In the genomic region with DNA sequence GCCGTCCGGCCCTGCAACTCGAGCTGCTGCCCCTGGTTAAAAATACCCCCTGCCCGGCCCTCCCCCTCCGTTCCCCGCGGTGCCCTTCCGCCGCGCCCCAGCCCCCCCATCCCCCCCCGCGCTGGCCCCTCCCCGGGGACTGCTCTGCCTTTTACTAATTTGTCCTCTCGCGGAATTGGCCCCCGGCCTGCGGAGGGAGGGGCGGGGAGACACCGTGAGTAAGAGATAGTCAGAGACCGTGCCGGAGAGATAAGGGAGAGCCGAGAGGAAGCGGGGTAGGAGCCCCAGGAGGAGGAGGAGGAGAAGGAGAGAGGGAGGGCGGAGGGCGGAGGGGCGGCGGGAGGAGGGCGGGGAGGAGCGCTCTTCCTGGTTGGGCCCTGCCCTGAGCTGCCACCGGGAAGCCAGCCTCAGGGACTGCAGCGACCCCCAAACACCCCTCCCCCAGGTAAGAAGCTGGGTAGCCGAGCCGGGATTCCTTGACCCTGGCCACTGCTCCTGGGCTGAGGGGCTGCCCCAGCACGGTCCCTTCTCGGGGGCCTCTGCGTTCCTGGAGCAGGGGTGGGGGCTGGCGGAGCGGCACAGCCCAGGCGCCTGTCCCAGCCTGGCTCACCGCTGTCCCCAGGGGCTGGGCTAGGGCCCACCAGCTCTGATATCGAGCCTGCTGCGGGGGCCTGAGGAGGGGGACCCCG, we compare ENCODE assay signal across 8 cellular contexts. TPM values are rescaled to one million over a fixed set of nuclear protein-coding genes. Genes with fewer than 3 reads are reported as not detected.
DNase-seq lines count a peak whose midpoint lies in the region; ATAC-seq and TF ChIP-seq lines count a peak whose summit lies in the region.

Gene CAPN1 (plus strand): TSS at position 360 of the 689 bp plus-strand sequence. CDS start 774 bp downstream, outside the sequence.

- H3K27ac ChIP-seq in SJCRH30 = peak within 1 kb of the TSS; percentile 51

- H3K9me3 ChIP-seq in SJCRH30 (replicated peaks) (no peaks in the 10 kb centered on the region), neuron (ENCODE audit: low read length) (no peaks in the 10 kb centered on the region)

- TF ChIP-seq CTCF in foreskin fibroblast (IDR thresholded peaks at IDR 0.05; ENCODE audit: low read depth, low read length) = no peak

- peak; percentile 58 for DNase-seq in CD1c-positive myeloid dendritic cell (ENCODE audit: extremely low spot score)
- DNase-seq in Jurkat, Clone E6-1 (ENCODE audit: low read depth, low spot score) = peak; percentile 68
- peak; percentile 77 to 83 for DNase-seq in SJCRH30
- DNase-seq in activated gamma-delta T cell (lab: John Stamatoyannopoulos, UW) = peak; percentile 38
- DNase-seq in foreskin fibroblast = peak; percentile 93 to 96
- peak; percentile 69 for DNase-seq in stromal cell of bone marrow (ENCODE audit: low read depth)

- no peaks in the 10 kb centered on the region for H3K4me1 ChIP-seq in SJCRH30
- peaks cover 12% of the 10 kb centered on the region for H3K4me1 ChIP-seq in neuron (ENCODE audit: insufficient read depth, low read length)

- ATAC-seq in GM19467 (IDR thresholded peaks at IDR 0.05; ENCODE audit: unreplicated experiment) = peak; percentile 29

- peak within 1 kb of the TSS; percentile 92 for H2AFZ ChIP-seq in neuron (ENCODE audit: low read depth, low read length)

- peak within 1 kb of the TSS; percentile 82 for H3K4me3 ChIP-seq in Jurkat, Clone E6-1 (ENCODE audit: low read length)
- H3K4me3 ChIP-seq in SJCRH30 = peak within 1 kb of the TSS; percentile 85
- H3K4me3 ChIP-seq in foreskin fibroblast (ENCODE audit: low read depth in 1 of 2, low read length in 2 of 2) = peak within 1 kb of the TSS; percentile 90 to 98
- H3K4me3 ChIP-seq in neuron (ENCODE audit: low read length) = peak within 1 kb of the TSS; percentile 89

- no peaks in the 10 kb centered on the region for H3K36me3 ChIP-seq in SJCRH30
- H3K36me3 ChIP-seq in neuron (ENCODE audit: insufficient read depth, low read length) = peaks cover 7% of the 10 kb centered on the region

- H3K27me3 ChIP-seq in SJCRH30 (no peaks in the 10 kb centered on the region), neuron (ENCODE audit: insufficient read depth, low read length) (no peaks in the 10 kb centered on the region)

RNA-seq across cellular contexts. Expression of gene CAPN1, which starts in this region (rescaled TPM):
- polyA plus RNA-seq in Jurkat, Clone E6-1 (2012; ENCODE audit: insufficient read depth, insufficient read length) = 82.3 TPM
- total RNA-seq in SJCRH30 (2014; rRNA removed; shearing (Covaris generic)) = 41.1 and 49.4 TPM in 2 replicates

Comparison
In these comparisons a context has a peak if more than half of its experiments do, and no peak if none do; other contexts are left out.
1. Peak in every context shown above with its lines: DNase-seq, ATAC-seq, H3K4me3 ChIP-seq and H3K27ac ChIP-seq.
2. DNase-seq: peak in every context shown above with its lines; median percentile 94 in foreskin fibroblast; 80 in SJCRH30; 69 in stromal cell of bone marrow; 68 in Jurkat, Clone E6-1; 58 in CD1c-positive myeloid dendritic cell; 38 in activated gamma-delta T cell.